Comparison of ENCODE assay signal across 30 cellular contexts in the genomic region with DNA sequence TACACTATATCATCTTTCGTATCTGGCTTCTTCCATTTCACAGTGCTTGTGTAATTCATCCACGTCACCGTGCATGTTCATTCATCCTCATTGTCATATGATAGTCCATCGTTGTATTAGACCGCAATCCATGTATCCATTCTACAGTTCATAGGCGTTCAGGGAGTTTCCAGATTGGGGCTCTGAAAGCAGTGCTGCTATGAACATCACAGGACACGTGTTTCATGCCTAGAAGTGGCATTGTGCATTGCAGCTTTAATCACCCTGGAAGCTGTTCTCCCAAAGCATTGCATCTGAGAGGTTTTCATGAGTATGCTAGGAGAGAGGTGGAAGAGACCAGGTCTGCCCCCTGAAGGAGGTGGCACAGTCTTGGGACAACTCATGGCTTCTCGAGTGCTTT. TPM values are rescaled to one million over a fixed set of nuclear protein-coding genes. Genes with fewer than 3 reads are reported as not detected.
"Had no signal": no experiment of that assay in that cellular context is flagged by ENCODE, and none has a peak within 500 bp of the region (broad histone marks: within the 10 kb centered on the region; RNA-seq: fewer than 3 reads in every experiment).

No MANE protein-coding gene starts in this region.

- DNase-seq: natural killer cell; occipital lobe; ovary; psoas muscle; right cardiac atrium; spleen; stimulated activated CD4-positive, alpha-beta T cell treated with anti-CD3 and anti-CD28 coated beads, Interleukin-12 subunit alpha, Interleukin-12 subunit beta, amount 100 ng/mL, for 4 hours; stimulated activated CD4-positive, alpha-beta T cell treated with anti-CD3 and anti-CD28 coated beads, Interleukin-1b, Interleukin-23, amount 100 ng/mL, for 48 hours; stimulated activated CD4-positive, alpha-beta T cell treated with anti-CD3 and anti-CD28 coated beads, Interleukin-4, amount 100 ng/mL, for 1 hour; stimulated activated CD4-positive, alpha-beta T cell treated with anti-CD3 and anti-CD28 coated beads, Interleukin-4, amount 100 ng/mL, for 4 hours; stimulated activated CD8-positive, alpha-beta memory T cell treated with anti-CD3 and anti-CD28 coated beads, Interleukin-4, amount 100 ng/mL, for 48 hours; stimulated activated naive CD4-positive, alpha-beta T cell; stimulated activated naive CD8-positive, alpha-beta T cell treated with anti-CD3 and anti-CD28 coated beads, Interleukin-15, amount 100 ng/mL, for 72 hours; stimulated activated naive CD8-positive, alpha-beta T cell treated with anti-CD3 and anti-CD28 coated beads, Interleukin-15, Interleukin-2, amounts not matched to agents 100 U/mL and 50 U/mL, for 24 hours; trophoblast cell; upper lobe of left lung had no signal

- H3K36me3 ChIP-seq: neural progenitor cell, ovary, spleen, thoracic aorta, thyroid gland, tibial nerve, upper lobe of left lung, vagina had no signal

- H3K27ac Mint-ChIP-seq: natural killer cell; nephron; neural progenitor cell; progenitor cell of endocrine pancreas; stimulated activated memory B cell treated with anti-CD40 and anti-IgM and Interleukin-4, amounts not matched to agents 10 μg/mL and 1 μg/mL and 100 μg/mL, for 72 hours had no signal

- H3K9me3 ChIP-seq: ovary, psoas muscle, spleen, thoracic aorta, thyroid gland, tibial nerve, upper lobe of left lung, vagina had no signal

- H3K36me3 Mint-ChIP-seq: natural killer cell; stimulated activated memory B cell treated with anti-CD40 and anti-IgM and Interleukin-4, amounts not matched to agents 10 μg/mL and 1 μg/mL and 100 μg/mL, for 72 hours had no signal

- FAIRE-seq: urothelium cell line had no signal

- H3K27me3 ChIP-seq: ovary, thyroid gland, tibial nerve, upper lobe of left lung, vagina had no signal

- H2AFZ ChIP-seq: neural progenitor cell, parathyroid adenoma had no signal

- H3K4me1 ChIP-seq: parathyroid adenoma, psoas muscle, spleen, tibial nerve, upper lobe of left lung had no signal

- H3K4me2 ChIP-seq: neural progenitor cell, smooth muscle cell had no signal

- H3K9ac ChIP-seq: neural progenitor cell, parathyroid adenoma had no signal

- H3K4me3 ChIP-seq: neural progenitor cell, ovary, psoas muscle, skin epidermis, smooth muscle cell, spleen, thoracic aorta, thyroid gland, tibial nerve, upper lobe of left lung, vagina had no signal

- H3K79me2 ChIP-seq: parathyroid adenoma had no signal

- H3K4me1 Mint-ChIP-seq: natural killer cell; stimulated activated memory B cell treated with anti-CD40 and anti-IgM and Interleukin-4, amounts not matched to agents 10 μg/mL and 1 μg/mL and 100 μg/mL, for 72 hours; stimulated activated naive CD8-positive, alpha-beta T cell treated with anti-CD3 and anti-CD28 coated beads, Interleukin-15, amount 100 ng/mL, for 72 hours had no signal

- H3K4me3 Mint-ChIP-seq: natural killer cell; nephron; neural progenitor cell; stimulated activated memory B cell treated with anti-CD40 and anti-IgM and Interleukin-4, amounts not matched to agents 10 μg/mL and 1 μg/mL and 100 μg/mL, for 72 hours; stimulated activated naive CD8-positive, alpha-beta T cell treated with anti-CD3 and anti-CD28 coated beads, Interleukin-15, amount 100 ng/mL, for 72 hours had no signal

- H3K27ac ChIP-seq: neural progenitor cell, ovary, parathyroid adenoma, psoas muscle, skin epidermis, spleen, thoracic aorta, tibial nerve, upper lobe of left lung, vagina had no signal

- ATAC-seq: natural killer cell; psoas muscle; right cardiac atrium; sciatic nerve; stimulated activated memory B cell treated with anti-CD40 and anti-IgM and Interleukin-4, amounts not matched to agents 10 μg/mL and 1 μg/mL and 100 μg/mL, for 72 hours; stimulated activated naive CD8-positive, alpha-beta T cell treated with anti-CD3 and anti-CD28 coated beads, Interleukin-15, amount 100 ng/mL, for 72 hours; stimulated activated naive CD8-positive, alpha-beta T cell treated with anti-CD3 and anti-CD28 coated beads, Interleukin-15, Interleukin-2, amounts not matched to agents 100 U/mL and 50 U/mL, for 24 hours had no signal

- H3K9me3 Mint-ChIP-seq: natural killer cell; nephron; neural progenitor cell; stimulated activated memory B cell treated with anti-CD40 and anti-IgM and Interleukin-4, amounts not matched to agents 10 μg/mL and 1 μg/mL and 100 μg/mL, for 72 hours; stimulated activated naive CD8-positive, alpha-beta T cell treated with anti-CD3 and anti-CD28 coated beads, Interleukin-15, amount 100 ng/mL, for 72 hours had no signal

RNA-seq across cellular contexts. Expression of a gene that starts 35.3 kb away (rescaled TPM):
- total RNA-seq: natural killer cell, osteoblast, psoas muscle had no signal
